Comparison of ENCODE assay signal across 8 cellular contexts in genomic region chr11:64233913-64234839, GRCh38. TPM values are rescaled to one million over a fixed set of nuclear protein-coding genes. Genes with fewer than 3 reads are reported as not detected.
DNase-seq lines count a peak whose midpoint lies in the region; ATAC-seq and TF ChIP-seq lines count a peak whose summit lies in the region.

A gene with protein sequence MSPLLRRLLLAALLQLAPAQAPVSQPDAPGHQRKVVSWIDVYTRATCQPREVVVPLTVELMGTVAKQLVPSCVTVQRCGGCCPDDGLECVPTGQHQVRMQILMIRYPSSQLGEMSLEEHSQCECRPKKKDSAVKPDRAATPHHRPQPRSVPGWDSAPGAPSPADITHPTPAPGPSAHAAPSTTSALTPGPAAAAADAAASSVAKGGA (plus strand): TSS chr11:64234584. CDS start chr11:64234834, 250 bp downstream.

- peak within 1 kb of the TSS; percentile 63 for H2AFZ ChIP-seq in GM23338

- H3K4me1 Mint-ChIP-seq in CD8-positive, alpha-beta memory T cell: peaks cover 26 to 61% (median 40%) of the 10 kb centered on the region in 3 donors
- H3K4me1 Mint-ChIP-seq in GM23338: peaks cover 20% of the 10 kb centered on the region
- peaks cover 85% of the 10 kb centered on the region for H3K4me1 Mint-ChIP-seq in stimulated activated naive CD8-positive, alpha-beta T cell treated with anti-CD3 and anti-CD28 coated beads, Interleukin-15, amount 100 ng/mL, for 72 hours

- CTCF ChIA-PET in CD8-positive, alpha-beta memory T cell (lab: Charles Lee): interaction anchor here (0.6 to 3.2 kb wide), 6 partner anchors 11 to 70 kb away, joined by 3 to 11 read pairs (median 3); partner anchors contain the start of gene FERMT3

- peaks cover 24% of the 10 kb centered on the region for H3F3A ChIP-seq in GM23338 (replicated peaks; ENCODE audit: low read depth)

- peak within 1 kb of the TSS; percentile 67 for H3K4me3 ChIP-seq in CD8-positive, alpha-beta memory T cell (ENCODE audit: low read length)
- H3K4me3 ChIP-seq in GM23338 (peak within 1 kb of the TSS; percentile 79), mucosa of descending colon (peak within 1 kb of the TSS; percentile 51)

- TF ChIP-seq CTCF in GM23338 (conservative IDR thresholded peaks at IDR 0.05; ENCODE audit: low read depth in 2 of 2) (no peak), mucosa of descending colon (IDR thresholded peaks at IDR 0.05) (no peak)

- H3K4me3 Mint-ChIP-seq in CD8-positive, alpha-beta memory T cell: peak within 1 kb of the TSS; percentile 78 to 97 (median 83)
- H3K4me3 Mint-ChIP-seq in GM23338: peak within 1 kb of the TSS; percentile 83
- H3K4me3 Mint-ChIP-seq in stimulated activated naive CD8-positive, alpha-beta T cell treated with anti-CD3 and anti-CD28 coated beads, Interleukin-15, amount 100 ng/mL, for 72 hours: peak within 1 kb of the TSS; percentile 90 to 96

- H3K9me3 Mint-ChIP-seq in CD8-positive, alpha-beta memory T cell: no peaks in the 10 kb centered on the region
- no peaks in the 10 kb centered on the region for H3K9me3 Mint-ChIP-seq in GM23338
- H3K9me3 Mint-ChIP-seq in stimulated activated naive CD8-positive, alpha-beta T cell treated with anti-CD3 and anti-CD28 coated beads, Interleukin-15, amount 100 ng/mL, for 72 hours: no peaks in the 10 kb centered on the region

- DNase-seq in CD8-positive, alpha-beta memory T cell: peak; percentile 65 to 82 (median 70)
- peak; percentile 71 for DNase-seq in GM23338 (ENCODE audit: low spot score)
- peak; percentile 30 for DNase-seq in NCI-H345 treated with DMSO at 0.1 percent for 48 hours (lab: John Stamatoyannopoulos, UW; ENCODE audit: unreplicated experiment)
- DNase-seq in activated T-cell treated with anti-CD3 and anti-CD28 coated beads for 4 hours: peak; percentile 69
- no peak for DNase-seq in epithelial cell of prostate (ENCODE audit: low read depth, low spot score)
- DNase-seq in mucosa of descending colon: peak; percentile 73 to 87 (median 86)
- peak; percentile 67 to 70 for DNase-seq in stimulated activated naive CD8-positive, alpha-beta T cell treated with anti-CD3 and anti-CD28 coated beads, Interleukin-15, amount 100 ng/mL, for 72 hours
- DNase-seq in COLO829 (ENCODE audit: low spot score): no peak

- H3K36me3 Mint-ChIP-seq in CD8-positive, alpha-beta memory T cell: peaks cover 0 to 28% (median 0%) of the 10 kb centered on the region in 3 donors
- H3K36me3 Mint-ChIP-seq in GM23338 (ENCODE audit: low read depth): peaks cover 11% of the 10 kb centered on the region

- POLR2A ChIA-PET in CD8-positive, alpha-beta memory T cell (lab: Charles Lee): interaction anchor here (2.5 kb wide), 1 partner anchor 12 kb away, joined by 8 read pairs; the partner anchor contains the start of gene PPP1R14B

- intact Hi-C loops in mucosa of descending colon (cut with DNase I, micrococcal nuclease): no loop called here

- H3K4me2 ChIP-seq in GM23338: peak within 1 kb of the TSS; percentile 92

- H3K27me3 ChIP-seq in CD8-positive, alpha-beta memory T cell (ENCODE audit: insufficient read depth, low read length, poor library complexity, severe bottlenecking): no peaks in the 10 kb centered on the region
- H3K27me3 ChIP-seq in GM23338 (ENCODE audit: insufficient read depth): peaks cover 23% of the 10 kb centered on the region; the same call in 1 of the 2 replicates

- no peaks in the 10 kb centered on the region for H3K9me2 ChIP-seq in GM23338 (ENCODE audit: insufficient read depth)

- H3K4me1 ChIP-seq in CD8-positive, alpha-beta memory T cell (ENCODE audit: insufficient read depth, low read length): peaks cover 43% of the 10 kb centered on the region
- H3K4me1 ChIP-seq in GM23338 (ENCODE audit: insufficient read depth) (peaks cover 17% of the 10 kb centered on the region; the same call in 1 of the 2 replicates), mucosa of descending colon (ENCODE audit: low read depth) (peaks cover 45% of the 10 kb centered on the region)

- H3K27ac ChIP-seq in CD8-positive, alpha-beta memory T cell (ENCODE audit: low read depth, low read length): peak within 1 kb of the TSS; percentile 49
- no peak within 1 kb of the TSS for H3K27ac ChIP-seq in GM23338 (ENCODE audit: low read depth)
- H3K27ac ChIP-seq in epithelial cell of prostate: peak within 1 kb of the TSS; percentile 12

- no peaks in the 10 kb centered on the region for H4K20me1 ChIP-seq in GM23338 (replicated peaks; ENCODE audit: insufficient read depth)

- no peaks in the 10 kb centered on the region for H3K9me3 ChIP-seq in CD8-positive, alpha-beta memory T cell (ENCODE audit: low read length)
- H3K9me3 ChIP-seq in mucosa of descending colon: no peaks in the 10 kb centered on the region

- H3K36me3 ChIP-seq in CD8-positive, alpha-beta memory T cell (ENCODE audit: insufficient read depth, low read length): no peaks in the 10 kb centered on the region
- no peaks in the 10 kb centered on the region for H3K36me3 ChIP-seq in GM23338 (ENCODE audit: insufficient read depth)
- no peaks in the 10 kb centered on the region for H3K36me3 ChIP-seq in mucosa of descending colon (ENCODE audit: low read depth)

- peaks cover 4% of the 10 kb centered on the region; the same call in 1 of the 2 replicates for H3K79me2 ChIP-seq in GM23338 (replicated peaks; ENCODE audit: insufficient read depth)

- ATAC-seq in GM23338 (peak; percentile 16), mucosa of descending colon (peak; percentile 49)
- ATAC-seq in stimulated activated naive CD8-positive, alpha-beta T cell treated with anti-CD3 and anti-CD28 coated beads, Interleukin-15, amount 100 ng/mL, for 72 hours: peak; percentile 63

- H3K27me3 Mint-ChIP-seq in CD8-positive, alpha-beta memory T cell: peaks cover 0 to 2% of the 10 kb centered on the region in 2 donors
- H3K27me3 Mint-ChIP-seq in GM23338 (ENCODE audit: insufficient read depth, low read depth, poor library complexity): peaks cover 27% of the 10 kb centered on the region
- H3K27me3 Mint-ChIP-seq in stimulated activated naive CD8-positive, alpha-beta T cell treated with anti-CD3 and anti-CD28 coated beads, Interleukin-15, amount 100 ng/mL, for 72 hours: no peaks in the 10 kb centered on the region

- H3K27ac Mint-ChIP-seq in CD8-positive, alpha-beta memory T cell: peak within 1 kb of the TSS; percentile 75 to 96 (median 89)
- H3K27ac Mint-ChIP-seq in GM23338: no peak within 1 kb of the TSS
- peak within 1 kb of the TSS; percentile 26 to 77 for H3K27ac Mint-ChIP-seq in stimulated activated naive CD8-positive, alpha-beta T cell treated with anti-CD3 and anti-CD28 coated beads, Interleukin-15, amount 100 ng/mL, for 72 hours

TF ChIP-seq in GM23338, 12 proteins besides CTCF, POLR2A, EP300 and RAD21:
- TF ChIP-seq EZH2 (IDR thresholded peaks at IDR 0.05; ENCODE audit: low read depth, unreplicated experiment) (no peak), POLR2AphosphoS5 (IDR thresholded peaks at IDR 0.05; ENCODE audit: low read depth) (peak; percentile 65)

RNA-seq across cellular contexts. Expression of the gene that starts here (rescaled TPM):
- total RNA-seq in CD8-positive, alpha-beta memory T cell: 10 to 100 TPM; 71.9 to 77.0 TPM
- polyA plus RNA-seq in CD8-positive, alpha-beta memory T cell: 19.0 TPM
- total RNA-seq in GM23338 (2014; rRNA removed; shearing (Covaris generic)): 24.2 and 25.8 TPM in 2 replicates
- 20.8 and 24.6 TPM in 2 replicates for polyA plus RNA-seq in GM23338 (2016; fragmentation: Nextera tagmentation; extraction: Ambion mirVana)
- 100 to 1,000 TPM in 1 of 3 donors, 10 to 100 TPM in 2; 45.3 to 156 (median 45.6) TPM for total RNA-seq in mucosa of descending colon

Comparison
In these comparisons a context has a peak if more than half of its experiments do, and no peak if none do; other contexts are left out.
1. DNase-seq: peak in CD8-positive, alpha-beta memory T cell (5 of 5), GM23338 (single experiment), NCI-H345 treated with DMSO at 0.1 percent for 48 hours (single experiment), activated T-cell treated with anti-CD3 and anti-CD28 coated beads for 4 hours (single experiment), mucosa of descending colon (3 of 3) and stimulated activated naive CD8-positive, alpha-beta T cell treated with anti-CD3 and anti-CD28 coated beads, Interleukin-15, amount 100 ng/mL, for 72 hours (2 of 2); none in epithelial cell of prostate (single experiment) and COLO829 (single experiment).
2. Peak in every context shown above with its lines, with median percentiles within 50 percentile points of each other: H3K4me3 ChIP-seq, H3K4me3 Mint-ChIP-seq and ATAC-seq.